ENCODE assay signal across 8 cellular contexts in the genomic region with DNA sequence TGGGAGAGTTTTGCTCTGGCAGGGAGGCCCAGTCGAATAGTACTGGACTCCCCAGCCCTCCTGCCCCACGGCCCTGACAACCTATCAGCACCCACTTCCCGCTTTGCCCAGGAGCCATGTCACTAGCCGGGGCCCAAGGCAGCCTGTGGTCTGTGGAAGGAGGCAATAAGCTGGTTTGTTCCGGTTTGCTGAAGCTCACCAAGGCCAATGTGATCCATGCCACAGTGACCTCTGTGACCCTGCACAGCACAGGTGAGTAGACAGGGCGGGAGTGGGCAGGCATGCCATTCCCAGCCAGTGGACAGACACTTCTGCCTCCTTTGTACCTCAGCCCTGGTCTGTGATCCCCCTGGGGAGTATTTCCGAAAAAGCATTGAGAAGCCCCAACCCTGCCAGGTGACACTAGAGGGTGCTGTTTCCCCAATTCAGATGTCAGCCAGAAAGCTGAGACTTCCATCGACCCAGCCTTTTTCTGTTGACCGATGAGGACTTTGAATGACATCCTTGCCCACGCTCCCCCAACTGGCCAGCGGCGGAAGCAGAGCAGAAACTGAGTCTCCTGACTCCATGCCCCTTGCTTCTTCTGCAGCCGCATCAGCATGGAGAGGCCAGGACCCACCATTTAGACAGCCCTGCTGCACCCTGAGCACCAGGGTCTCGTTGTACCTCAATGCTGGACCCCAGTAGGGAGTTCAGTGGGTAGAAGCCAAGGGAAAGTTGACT. TPM values are rescaled to one million over a fixed set of nuclear protein-coding genes. Genes with fewer than 3 reads are reported as not detected.
DNase-seq lines count a peak whose midpoint lies in the region; ATAC-seq and TF ChIP-seq lines count a peak whose summit lies in the region.

No MANE protein-coding gene starts in this region.

- peak in 1 of 2 donors; percentile 54 for ATAC-seq in CD4-positive, CD25-positive, alpha-beta regulatory T cell (ENCODE audit: low read depth in 2 of 2)
- ATAC-seq in HG03457 (IDR thresholded peaks at IDR 0.05; ENCODE audit: unreplicated experiment) (peak; percentile 50), esophagus mucosa (peak; percentile 25), upper lobe of left lung (ENCODE audit: low FRiP score in 2 of 2) (peak; percentile 54 to 64)

- no peaks in the 10 kb centered on the region for H3K9me3 ChIP-seq in CD4-positive, CD25-positive, alpha-beta regulatory T cell (ENCODE audit: control insufficient read depth in 2 of 2, low read length in 2 of 2)
- H3K9me3 ChIP-seq in NT2/D1 (ENCODE audit: insufficient read depth, low read length) = no peaks in the 10 kb centered on the region
- H3K9me3 ChIP-seq in upper lobe of left lung = no peaks in the 10 kb centered on the region

- peak overlapping the region; percentile 43 to 78 (median 69) for H3K27ac Mint-ChIP-seq in CD4-positive, CD25-positive, alpha-beta regulatory T cell
- no peak overlapping the region for H3K27ac Mint-ChIP-seq in nephron progenitor cell

- H3K4me3 ChIP-seq in CD4-positive, CD25-positive, alpha-beta regulatory T cell (ENCODE audit: low read depth, low read length) = no peak overlapping the region
- no peak overlapping the region for H3K4me3 ChIP-seq in NT2/D1 (ENCODE audit: insufficient read length, low read depth)
- H3K4me3 ChIP-seq in upper lobe of left lung = no peak overlapping the region

- H3K9me3 Mint-ChIP-seq in CD4-positive, CD25-positive, alpha-beta regulatory T cell = no peaks in the 10 kb centered on the region
- no peaks in the 10 kb centered on the region for H3K9me3 Mint-ChIP-seq in nephron progenitor cell

- no peaks in the 10 kb centered on the region for H3K27me3 Mint-ChIP-seq in CD4-positive, CD25-positive, alpha-beta regulatory T cell
- peaks cover 6% of the 10 kb centered on the region for H3K27me3 Mint-ChIP-seq in nephron progenitor cell (ENCODE audit: low read depth, poor library complexity)

- H3K4me1 Mint-ChIP-seq in CD4-positive, CD25-positive, alpha-beta regulatory T cell = peaks cover 0 to 29% (median 25%) of the 10 kb centered on the region in 4 donors
- H3K4me1 Mint-ChIP-seq in nephron progenitor cell = peaks cover 27% of the 10 kb centered on the region

- peaks cover 24% of the 10 kb centered on the region for H3K36me3 Mint-ChIP-seq in CD4-positive, CD25-positive, alpha-beta regulatory T cell
- peaks cover 4% of the 10 kb centered on the region for H3K36me3 Mint-ChIP-seq in nephron progenitor cell (ENCODE audit: low read depth)

- TF ChIP-seq EP300 in upper lobe of left lung (IDR thresholded peaks at IDR 0.05) = no peak

- no peak overlapping the region for H3K27ac ChIP-seq in CD4-positive, CD25-positive, alpha-beta regulatory T cell (ENCODE audit: insufficient read depth, low read length, poor library complexity, severe bottlenecking)
- H3K27ac ChIP-seq in upper lobe of left lung = no peak overlapping the region

- H3K4me1 ChIP-seq in CD4-positive, CD25-positive, alpha-beta regulatory T cell (ENCODE audit: control insufficient read depth, insufficient read depth, low read length, poor library complexity, severe bottlenecking) = peaks cover 6% of the 10 kb centered on the region
- H3K4me1 ChIP-seq in NT2/D1 (ENCODE audit: insufficient read depth, insufficient read length) (peaks cover 6% of the 10 kb centered on the region), upper lobe of left lung (peaks cover 0 to 8% (median 6%) of the 10 kb centered on the region in 4 donors)

- H3K9ac ChIP-seq in NT2/D1 (ENCODE audit: insufficient read length, low read depth) = no peak overlapping the region

- H3K36me3 ChIP-seq in CD4-positive, CD25-positive, alpha-beta regulatory T cell (ENCODE audit: control insufficient read depth, insufficient read depth, low read length) = peaks cover 8% of the 10 kb centered on the region
- H3K36me3 ChIP-seq in NT2/D1 (ENCODE audit: insufficient read depth, insufficient read length, low read length) = no peaks in the 10 kb centered on the region
- no peaks in the 10 kb centered on the region for H3K36me3 ChIP-seq in upper lobe of left lung

- peak; percentile 27 to 65 (median 51) for DNase-seq in CD4-positive, CD25-positive, alpha-beta regulatory T cell
- DNase-seq in GM19238 (ENCODE audit: insufficient read length, low spot score) (peak; percentile 66), NT2/D1 (ENCODE audit: low read depth, low spot score) (peak; percentile 72), nephron progenitor cell (peak; percentile 81), upper lobe of left lung (peak in 1 of 2 donors; percentile 44)
- peak; percentile 66 for DNase-seq in activated CD8-positive, alpha-beta memory T cell treated with anti-CD3 and anti-CD28 coated beads, Interleukin-2, amount 50 U/mL, for 48 hours

- 56 to 60% methylated on average over 10 to 14 of the region's 14 CpGs for WGBS in upper lobe of left lung, 2 donors

- TF ChIP-seq CTCF in nephron progenitor cell (IDR thresholded peaks at IDR 0.05) = peak; percentile 85
- TF ChIP-seq CTCF in upper lobe of left lung (IDR thresholded peaks at IDR 0.05) = peak; percentile 58 to 72 (median 68)

- no peak for TF ChIP-seq POLR2A in upper lobe of left lung (IDR thresholded peaks at IDR 0.05)

- H3K27me3 ChIP-seq in CD4-positive, CD25-positive, alpha-beta regulatory T cell (ENCODE audit: control insufficient read depth, insufficient read depth, low read length) = no peaks in the 10 kb centered on the region
- H3K27me3 ChIP-seq in NT2/D1 (ENCODE audit: insufficient read depth, insufficient read length) (no peaks in the 10 kb centered on the region), upper lobe of left lung (no peaks in the 10 kb centered on the region)

- H3K4me3 Mint-ChIP-seq in CD4-positive, CD25-positive, alpha-beta regulatory T cell = peak overlapping the region in 2 of 4 donors; percentile 18 to 36
- no peak overlapping the region for H3K4me3 Mint-ChIP-seq in nephron progenitor cell

RNA-seq across cellular contexts. Expression of gene PCYOX1L, which starts 9.6 kb away (rescaled TPM):
- total RNA-seq in CD4-positive, CD25-positive, alpha-beta regulatory T cell = 39.7 TPM
- 10 to 100 TPM; 17.7 to 22.0 (median 19.3) TPM for polyA plus RNA-seq in CD4-positive, CD25-positive, alpha-beta regulatory T cell
- total RNA-seq in esophagus mucosa (6.5 TPM), upper lobe of left lung (10 to 100 TPM in 1 of 6 donors, 1 to 10 TPM in 5; 3.2 to 10.1 (median 5.0) TPM)

RNA-seq across cellular contexts. Expression of gene IL17B, which starts 11.7 kb away (rescaled TPM):
- not detected for total RNA-seq in CD4-positive, CD25-positive, alpha-beta regulatory T cell
- not detected for polyA plus RNA-seq in CD4-positive, CD25-positive, alpha-beta regulatory T cell
- total RNA-seq in esophagus mucosa = 0.28 TPM
- total RNA-seq in upper lobe of left lung = 1 to 10 TPM in 1 of 6 donors, not detected in 5; 2.4 TPM

RNA-seq across cellular contexts. Expression of gene GRPEL2, which starts 22.1 kb away (rescaled TPM):
- total RNA-seq in CD4-positive, CD25-positive, alpha-beta regulatory T cell = 25.9 TPM
- polyA plus RNA-seq in CD4-positive, CD25-positive, alpha-beta regulatory T cell = 10 to 100 TPM; 11.0 to 13.1 (median 11.4) TPM
- total RNA-seq in esophagus mucosa (49.6 TPM), upper lobe of left lung (10 to 100 TPM in 4 of 6 donors, 1 to 10 TPM in 2; 7.3 to 22.1 (median 12.9) TPM)
